In genomic region chr21:36320421-36321324, GRCh38 we compare ENCODE assay signal across 1 cellular context.
A peak's percentile ranks its signal among the peaks of the same experiment; 100 is the strongest.
TF ChIP-seq lines count a peak whose summit lies in the region.

No MANE protein-coding gene starts in this region.

TF ChIP-seq in K562, 482 proteins besides CTCF, POLR2A, EP300 and RAD21 (continued from another document and continues in another):
- TF ChIP-seq, protein P1, sequence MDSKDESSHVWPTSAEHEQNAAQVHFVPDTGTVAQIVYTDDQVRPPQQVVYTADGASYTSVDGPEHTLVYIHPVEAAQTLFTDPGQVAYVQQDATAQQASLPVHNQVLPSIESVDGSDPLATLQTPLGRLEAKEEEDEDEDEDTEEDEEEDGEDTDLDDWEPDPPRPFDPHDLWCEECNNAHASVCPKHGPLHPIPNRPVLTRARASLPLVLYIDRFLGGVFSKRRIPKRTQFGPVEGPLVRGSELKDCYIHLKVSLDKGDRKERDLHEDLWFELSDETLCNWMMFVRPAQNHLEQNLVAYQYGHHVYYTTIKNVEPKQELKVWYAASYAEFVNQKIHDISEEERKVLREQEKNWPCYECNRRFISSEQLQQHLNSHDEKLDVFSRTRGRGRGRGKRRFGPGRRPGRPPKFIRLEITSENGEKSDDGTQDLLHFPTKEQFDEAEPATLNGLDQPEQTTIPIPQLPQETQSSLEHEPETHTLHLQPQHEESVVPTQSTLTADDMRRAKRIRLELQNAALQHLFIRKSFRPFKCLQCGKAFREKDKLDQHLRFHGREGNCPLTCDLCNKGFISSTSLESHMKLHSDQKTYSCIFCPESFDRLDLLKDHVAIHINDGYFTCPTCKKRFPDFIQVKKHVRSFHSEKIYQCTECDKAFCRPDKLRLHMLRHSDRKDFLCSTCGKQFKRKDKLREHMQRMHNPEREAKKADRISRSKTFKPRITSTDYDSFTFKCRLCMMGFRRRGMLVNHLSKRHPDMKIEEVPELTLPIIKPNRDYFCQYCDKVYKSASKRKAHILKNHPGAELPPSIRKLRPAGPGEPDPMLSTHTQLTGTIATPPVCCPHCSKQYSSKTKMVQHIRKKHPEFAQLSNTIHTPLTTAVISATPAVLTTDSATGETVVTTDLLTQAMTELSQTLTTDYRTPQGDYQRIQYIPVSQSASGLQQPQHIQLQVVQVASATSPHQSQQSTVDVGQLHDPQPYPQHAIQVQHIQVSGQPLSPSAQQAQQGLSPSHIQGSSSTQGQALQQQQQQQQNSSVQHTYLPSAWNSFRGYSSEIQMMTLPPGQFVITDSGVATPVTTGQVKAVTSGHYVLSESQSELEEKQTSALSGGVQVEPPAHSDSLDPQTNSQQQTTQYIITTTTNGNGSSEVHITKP (IDR thresholded peaks at IDR 0.05; ENCODE audit: partially characterized antibody): no peak
- TF ChIP-seq MTA3 (IDR thresholded peaks at IDR 0.05; ENCODE audit: borderline replicate concordance) (0 out of 2 replicates have a peak, but pooled peaks have one; percentile 62), ZC3H11A (IDR thresholded peaks at IDR 0.05; ENCODE audit: low read depth, low read length) (no peak), ETV1 (tag; conservative IDR thresholded peaks at IDR 0.05; ENCODE audit: low read depth) (no peak), CTBP1 (IDR thresholded peaks at IDR 0.05; ENCODE audit: borderline replicate concordance) (peak; percentile 81; the same call in 1 of the 2 replicates), FOS (IDR thresholded peaks at IDR 0.05; ENCODE audit: extremely low read depth, insufficient read length) (no peak), ATF1 (CRISPR knock-in tag; IDR thresholded peaks at IDR 0.05) (no peak), ATF1 (tag; IDR thresholded peaks at IDR 0.05) (peak; percentile 53), RNF2 (IDR thresholded peaks at IDR 0.05) (peak; percentile 59; the same call in 1 of the 2 replicates), ZNF384 (IDR thresholded peaks at IDR 0.05; ENCODE audit: low read depth, low read length) (no peak), ZNF318 (IDR thresholded peaks at IDR 0.05; ENCODE audit: borderline replicate concordance in 1 of 2, low read depth in 1 of 2) (no peak), TSHZ1 (CRISPR knock-in tag; IDR thresholded peaks at IDR 0.05) (no peak), ZNF444 (CRISPR knock-in tag; IDR thresholded peaks at IDR 0.05) (no peak; the same call in 1 of the 2 replicates), DMBX1 (CRISPR knock-in tag; IDR thresholded peaks at IDR 0.05; ENCODE audit: borderline replicate concordance) (no peak), ZNF785 (CRISPR knock-in tag; IDR thresholded peaks at IDR 0.05) (no peak), NKRF (IDR thresholded peaks at IDR 0.05; ENCODE audit: borderline replicate concordance) (peak; percentile 30; the same call in 1 of the 2 replicates), HNRNPL (IDR thresholded peaks at IDR 0.05; ENCODE audit: low read depth, low read length) (peak; percentile 40; the same call in 1 of the 2 replicates), KDM1A (IDR thresholded peaks at IDR 0.05) (peak in 1 of 2 experiments; percentile 45; a peak in 2 of 4 replicates), ZNF830 (CRISPR knock-in tag; IDR thresholded peaks at IDR 0.05) (no peak), ZNF239 (CRISPR knock-in tag; IDR thresholded peaks at IDR 0.05) (no peak)
- TF ChIP-seq, protein P2, sequence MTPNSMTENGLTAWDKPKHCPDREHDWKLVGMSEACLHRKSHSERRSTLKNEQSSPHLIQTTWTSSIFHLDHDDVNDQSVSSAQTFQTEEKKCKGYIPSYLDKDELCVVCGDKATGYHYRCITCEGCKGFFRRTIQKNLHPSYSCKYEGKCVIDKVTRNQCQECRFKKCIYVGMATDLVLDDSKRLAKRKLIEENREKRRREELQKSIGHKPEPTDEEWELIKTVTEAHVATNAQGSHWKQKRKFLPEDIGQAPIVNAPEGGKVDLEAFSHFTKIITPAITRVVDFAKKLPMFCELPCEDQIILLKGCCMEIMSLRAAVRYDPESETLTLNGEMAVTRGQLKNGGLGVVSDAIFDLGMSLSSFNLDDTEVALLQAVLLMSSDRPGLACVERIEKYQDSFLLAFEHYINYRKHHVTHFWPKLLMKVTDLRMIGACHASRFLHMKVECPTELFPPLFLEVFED (CRISPR knock-in tag; conservative IDR thresholded peaks at IDR 0.05): 0 out of 2 replicates have a peak, but pooled peaks have one; percentile 64
- TF ChIP-seq, protein P3, sequence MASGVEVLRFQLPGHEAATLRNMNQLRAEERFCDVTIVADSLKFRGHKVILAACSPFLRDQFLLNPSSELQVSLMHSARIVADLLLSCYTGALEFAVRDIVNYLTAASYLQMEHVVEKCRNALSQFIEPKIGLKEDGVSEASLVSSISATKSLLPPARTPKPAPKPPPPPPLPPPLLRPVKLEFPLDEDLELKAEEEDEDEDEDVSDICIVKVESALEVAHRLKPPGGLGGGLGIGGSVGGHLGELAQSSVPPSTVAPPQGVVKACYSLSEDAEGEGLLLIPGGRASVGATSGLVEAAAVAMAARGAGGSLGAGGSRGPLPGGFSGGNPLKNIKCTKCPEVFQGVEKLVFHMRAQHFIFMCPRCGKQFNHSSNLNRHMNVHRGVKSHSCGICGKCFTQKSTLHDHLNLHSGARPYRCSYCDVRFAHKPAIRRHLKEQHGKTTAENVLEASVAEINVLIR (CRISPR knock-in tag; IDR thresholded peaks at IDR 0.05): no peak
- TF ChIP-seq, protein P4, sequence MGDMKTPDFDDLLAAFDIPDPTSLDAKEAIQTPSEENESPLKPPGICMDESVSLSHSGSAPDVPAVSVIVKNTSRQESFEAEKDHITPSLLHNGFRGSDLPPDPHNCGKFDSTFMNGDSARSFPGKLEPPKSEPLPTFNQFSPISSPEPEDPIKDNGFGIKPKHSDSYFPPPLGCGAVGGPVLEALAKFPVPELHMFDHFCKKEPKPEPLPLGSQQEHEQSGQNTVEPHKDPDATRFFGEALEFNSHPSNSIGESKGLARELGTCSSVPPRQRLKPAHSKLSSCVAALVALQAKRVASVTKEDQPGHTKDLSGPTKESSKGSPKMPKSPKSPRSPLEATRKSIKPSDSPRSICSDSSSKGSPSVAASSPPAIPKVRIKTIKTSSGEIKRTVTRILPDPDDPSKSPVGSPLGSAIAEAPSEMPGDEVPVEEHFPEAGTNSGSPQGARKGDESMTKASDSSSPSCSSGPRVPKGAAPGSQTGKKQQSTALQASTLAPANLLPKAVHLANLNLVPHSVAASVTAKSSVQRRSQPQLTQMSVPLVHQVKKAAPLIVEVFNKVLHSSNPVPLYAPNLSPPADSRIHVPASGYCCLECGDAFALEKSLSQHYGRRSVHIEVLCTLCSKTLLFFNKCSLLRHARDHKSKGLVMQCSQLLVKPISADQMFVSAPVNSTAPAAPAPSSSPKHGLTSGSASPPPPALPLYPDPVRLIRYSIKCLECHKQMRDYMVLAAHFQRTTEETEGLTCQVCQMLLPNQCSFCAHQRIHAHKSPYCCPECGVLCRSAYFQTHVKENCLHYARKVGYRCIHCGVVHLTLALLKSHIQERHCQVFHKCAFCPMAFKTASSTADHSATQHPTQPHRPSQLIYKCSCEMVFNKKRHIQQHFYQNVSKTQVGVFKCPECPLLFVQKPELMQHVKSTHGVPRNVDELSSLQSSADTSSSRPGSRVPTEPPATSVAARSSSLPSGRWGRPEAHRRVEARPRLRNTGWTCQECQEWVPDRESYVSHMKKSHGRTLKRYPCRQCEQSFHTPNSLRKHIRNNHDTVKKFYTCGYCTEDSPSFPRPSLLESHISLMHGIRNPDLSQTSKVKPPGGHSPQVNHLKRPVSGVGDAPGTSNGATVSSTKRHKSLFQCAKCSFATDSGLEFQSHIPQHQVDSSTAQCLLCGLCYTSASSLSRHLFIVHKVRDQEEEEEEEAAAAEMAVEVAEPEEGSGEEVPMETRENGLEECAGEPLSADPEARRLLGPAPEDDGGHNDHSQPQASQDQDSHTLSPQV (IDR thresholded peaks at IDR 0.05): no peak
- TF ChIP-seq, protein P5, sequence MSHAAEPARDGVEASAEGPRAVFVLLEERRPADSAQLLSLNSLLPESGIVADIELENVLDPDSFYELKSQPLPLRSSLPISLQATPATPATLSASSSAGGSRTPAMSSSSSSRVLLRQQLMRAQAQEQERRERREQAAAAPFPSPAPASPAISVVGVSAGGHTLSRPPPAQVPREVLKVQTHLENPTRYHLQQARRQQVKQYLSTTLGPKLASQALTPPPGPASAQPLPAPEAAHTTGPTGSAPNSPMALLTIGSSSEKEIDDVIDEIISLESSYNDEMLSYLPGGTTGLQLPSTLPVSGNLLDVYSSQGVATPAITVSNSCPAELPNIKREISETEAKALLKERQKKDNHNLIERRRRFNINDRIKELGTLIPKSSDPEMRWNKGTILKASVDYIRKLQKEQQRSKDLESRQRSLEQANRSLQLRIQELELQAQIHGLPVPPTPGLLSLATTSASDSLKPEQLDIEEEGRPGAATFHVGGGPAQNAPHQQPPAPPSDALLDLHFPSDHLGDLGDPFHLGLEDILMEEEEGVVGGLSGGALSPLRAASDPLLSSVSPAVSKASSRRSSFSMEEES (CRISPR knock-in tag; IDR thresholded peaks at IDR 0.05): no peak; the same call in 1 of the 2 replicates
